In genomic region chr20:61434361-61434781, GRCh38 we compare ENCODE assay signal across 24 cellular contexts.
DNase-seq lines count a peak whose midpoint lies in the region; ATAC-seq, FAIRE-seq and TF ChIP-seq lines count a peak whose summit lies in the region.
"Had no signal": no experiment of that assay in that cellular context is flagged by ENCODE, and none has a peak within 500 bp of the region (broad histone marks: within the 10 kb centered on the region; RNA-seq: fewer than 3 reads in every experiment).

No MANE protein-coding gene starts in this region.

- 24 to 26% methylated on average over 18 of the region's 18 CpGs for WGBS in pancreas, 2 donors

- ATAC-seq in activated CD4-positive, CD25-positive, alpha-beta regulatory T cell treated with anti-CD3 and anti-CD28 coated beads, Interleukin-2, amount 50 U/mL, for 24 hours = no peak
- no peak for ATAC-seq in pancreas
- ATAC-seq: naive thymus-derived CD8-positive, alpha-beta T cell had no signal

- TF ChIP-seq CTCF in neural crest cell (conservative IDR thresholded peaks at IDR 0.05) = no peak
- no peak for TF ChIP-seq CTCF in pancreas (IDR thresholded peaks at IDR 0.05)

- H3K4me1 ChIP-seq in HUES48 (ENCODE audit: control insufficient read depth, insufficient read depth, low read length) = peaks cover 51% of the 10 kb centered on the region
- H3K4me1 ChIP-seq in pancreas = no peaks in the 10 kb centered on the region
- no peaks in the 10 kb centered on the region for H3K4me1 ChIP-seq in Karpas-422 (ENCODE audit: low read length)
- H3K4me1 ChIP-seq: upper lobe of left lung had no signal

- no peaks in the 10 kb centered on the region for H3K27me3 ChIP-seq in HUES48 (ENCODE audit: control insufficient read depth, insufficient read depth, low read length)
- no peaks in the 10 kb centered on the region for H3K27me3 ChIP-seq in pancreas
- H3K27me3 ChIP-seq in Karpas-422 (ENCODE audit: low read length) = no peaks in the 10 kb centered on the region
- H3K27me3 ChIP-seq: upper lobe of left lung had no signal

- intact Hi-C loops in pancreas (cut with DNase I) = no loop called here

- peak overlapping the region; percentile 27 for H3K4me3 Mint-ChIP-seq in neural crest cell
- H3K4me3 Mint-ChIP-seq: HFFc6; naive thymus-derived CD8-positive, alpha-beta T cell had no signal

- H3K79me2 ChIP-seq in Karpas-422 (ENCODE audit: low read length) = no peaks in the 10 kb centered on the region
- H3K79me2 ChIP-seq: hepatocyte had no signal

- no peaks in the 10 kb centered on the region for H3K27me3 Mint-ChIP-seq in neural crest cell (ENCODE audit: low read depth)

- H3K27ac Mint-ChIP-seq in neural crest cell (ENCODE audit: unreplicated experiment) = no peak overlapping the region
- H3K27ac Mint-ChIP-seq: HFFc6 had no signal

- no peaks in the 10 kb centered on the region for H3K9me3 ChIP-seq in HUES48 (ENCODE audit: control insufficient read depth, insufficient read depth, low read length)
- H3K9me3 ChIP-seq in pancreas = no peaks in the 10 kb centered on the region
- no peaks in the 10 kb centered on the region for H3K9me3 ChIP-seq in Karpas-422 (ENCODE audit: low read length)
- H3K9me3 ChIP-seq: upper lobe of left lung had no signal

- no peaks in the 10 kb centered on the region for H4K20me1 ChIP-seq in Karpas-422 (ENCODE audit: insufficient read depth, low read depth, low read length)

- H3K36me3 ChIP-seq in HUES48 (ENCODE audit: control insufficient read depth, insufficient read depth, low read length) (no peaks in the 10 kb centered on the region), pancreas (no peaks in the 10 kb centered on the region), Karpas-422 (ENCODE audit: insufficient read depth, low read length) (no peaks in the 10 kb centered on the region)
- H3K36me3 ChIP-seq: upper lobe of left lung had no signal

- peaks cover 73% of the 10 kb centered on the region for H3K4me1 Mint-ChIP-seq in neural crest cell

- H3K27ac ChIP-seq in HUES48 (ENCODE audit: low read depth, low read length) = peak overlapping the region; percentile 18
- H3K27ac ChIP-seq in pancreas = no peak overlapping the region
- H3K27ac ChIP-seq in Karpas-422 (ENCODE audit: low read length) = no peak overlapping the region
- H3K27ac ChIP-seq: hepatocyte, KMS-11, upper lobe of left lung had no signal

- no peak for FAIRE-seq in pancreas (lab: Jason Lieb, UNC)
- FAIRE-seq: GM19239, keratinocyte had no signal

- H3K9me3 Mint-ChIP-seq in neural crest cell = no peaks in the 10 kb centered on the region
- H3K9me3 Mint-ChIP-seq: HFFc6 had no signal

- H2AFZ ChIP-seq in Karpas-422 (ENCODE audit: low read length) = no peak overlapping the region
- H2AFZ ChIP-seq: hepatocyte had no signal

- H3K9ac ChIP-seq in HUES48 (ENCODE audit: low read depth, low read length) (no peak overlapping the region), Karpas-422 (ENCODE audit: low read length) (no peak overlapping the region)
- H3K9ac ChIP-seq: KMS-11 had no signal

- H3K4me2 ChIP-seq in Karpas-422 (ENCODE audit: low read depth, low read length, poor library complexity, severe bottlenecking) = no peak overlapping the region
- H3K4me2 ChIP-seq: hepatocyte, KMS-11 had no signal

- H3K4me3 ChIP-seq in HUES48 (ENCODE audit: low read depth, low read length) = no peak overlapping the region
- H3K4me3 ChIP-seq in pancreas = no peak overlapping the region
- no peak overlapping the region for H3K4me3 ChIP-seq in Karpas-422 (ENCODE audit: low read length)
- H3K4me3 ChIP-seq: hepatocyte, upper lobe of left lung had no signal

- DNase-seq in DMS79 (lab: John Stamatoyannopoulos, UW) (peak; percentile 93), ecto neural progenitor cell (ENCODE audit: low spot score) (peak; percentile 55), neural crest cell (ENCODE audit: low read depth, low spot score) (peak; percentile 15), pancreas (no peak), Karpas-422 (no peak)
- no peak for DNase-seq in stimulated activated CD4-positive, alpha-beta T cell treated with anti-CD3 and anti-CD28 coated beads, Interleukin-2, amount 100 ng/mL, for 24 hours
- DNase-seq: activated CD4-positive, alpha-beta T cell treated with anti-CD3 and anti-CD28 coated beads, Interleukin-2, amount 50 U/mL, for 1 hour; activated naive CD4-positive, alpha-beta T cell; amygdala; cerebellar nuclear complex; COR-L47; HFFc6; mammary epithelial cell; naive thymus-derived CD8-positive, alpha-beta T cell; NCI-H1092; stimulated activated CD4-positive, alpha-beta T cell treated with anti-CD3 and anti-CD28 coated beads, Interleukin-15, amount 100 ng/mL, for 24 hours; stimulated activated naive CD4-positive, alpha-beta T cell; upper lobe of left lung had no signal

- no peaks in the 10 kb centered on the region for H3K9me2 ChIP-seq in Karpas-422 (replicated peaks; ENCODE audit: insufficient read depth, low read length)

- H3K36me3 Mint-ChIP-seq in neural crest cell (ENCODE audit: low read depth) = no peaks in the 10 kb centered on the region
- H3K36me3 Mint-ChIP-seq: naive thymus-derived CD8-positive, alpha-beta T cell had no signal

Comparison
In these comparisons a context has a peak if more than half of its experiments do, and no peak if none do; other contexts are left out.
1. DNase-seq: peak in DMS79 (single experiment), ecto neural progenitor cell (single experiment) and neural crest cell (single experiment); none in pancreas (0 of 6), stimulated activated CD4-positive, alpha-beta T cell treated with anti-CD3 and anti-CD28 coated beads, Interleukin-2, amount 100 ng/mL, for 24 hours (0 of 2) and Karpas-422 (single experiment).